In the genomic region with DNA sequence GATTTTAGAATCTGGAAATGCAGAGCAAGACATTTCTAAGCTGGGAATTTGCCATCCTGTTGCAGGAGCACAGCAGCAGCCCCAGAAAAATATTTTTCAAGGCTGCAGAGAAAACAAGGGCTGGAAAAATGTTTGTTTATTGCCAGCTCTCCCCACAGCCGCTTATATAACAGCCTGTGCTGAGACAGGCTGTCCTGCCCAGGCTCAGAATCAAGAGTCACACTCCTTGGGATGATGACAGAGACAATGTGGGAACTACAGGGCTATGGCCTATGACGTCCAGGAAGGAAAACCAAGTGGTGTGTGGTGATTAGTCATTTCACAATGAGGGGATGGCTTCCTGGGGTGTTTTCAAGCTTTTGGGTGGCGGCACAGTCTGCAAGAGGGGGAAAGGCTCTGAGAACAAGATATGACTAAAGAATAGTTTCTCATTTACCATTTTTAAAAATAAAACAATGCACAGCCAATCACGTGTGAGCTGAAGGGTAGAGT, we compare ENCODE assay signal across 9 cellular contexts.
A peak's percentile ranks its signal among the peaks of the same experiment; 100 is the strongest.
DNase-seq lines count a peak whose midpoint lies in the region; ATAC-seq and TF ChIP-seq lines count a peak whose summit lies in the region.
"Had no signal": no experiment of that assay in that cellular context is flagged by ENCODE, and none has a peak within 500 bp of the region (broad histone marks: within the 10 kb centered on the region; RNA-seq: fewer than 3 reads in every experiment).

No MANE protein-coding gene starts in this region.

- peak overlapping the region; percentile 49 for H3K27ac Mint-ChIP-seq in T-helper 1 cell treated with Interleukin-12 subunit alpha and Interleukin-12 subunit beta and Interleukin-4 antibody, amounts not matched to agents 30 μg/mL and 1 μg/mL, for 36 hours

- peak; percentile 94 for TF ChIP-seq EP300 in ovary (IDR thresholded peaks at IDR 0.05)

- DNase-seq in GM13976 (ENCODE audit: low spot score) (peak; percentile 34), fibroblast of peridontal ligament (ENCODE audit: extremely low read depth) (peak; percentile 94), ovary (peak; percentile 58 to 85 (median 62)), HUDEP-2 (lab: John Stamatoyannopoulos, UW; ENCODE audit: unreplicated experiment in 76 of 76) (no peak), NCI-H524 treated with DMSO at 0.1 percent for 48 hours (lab: John Stamatoyannopoulos, UW) (no peak), NCI-H1417 treated with DMSO at 0.1 percent for 48 hours (lab: John Stamatoyannopoulos, UW) (no peak)

- H3K9me3 ChIP-seq in ovary: no peaks in the 10 kb centered on the region

- no peaks in the 10 kb centered on the region for H3K36me3 Mint-ChIP-seq in T-helper 1 cell treated with Interleukin-12 subunit alpha and Interleukin-12 subunit beta and Interleukin-4 antibody, amounts not matched to agents 30 μg/mL and 1 μg/mL, for 36 hours (ENCODE audit: low read depth)

- intact Hi-C loops in ovary (cut with DNase I): loop anchor here in 1 of 4 donors (10.0 kb wide), 1 partner anchor 93 kb away; no protein-coding TSS in a partner anchor

- H3K27me3 Mint-ChIP-seq in T-helper 1 cell treated with Interleukin-12 subunit alpha and Interleukin-12 subunit beta and Interleukin-4 antibody, amounts not matched to agents 30 μg/mL and 1 μg/mL, for 36 hours (ENCODE audit: low read depth): peaks cover 22% of the 10 kb centered on the region

- peaks cover 12% of the 10 kb centered on the region for H3K4me1 Mint-ChIP-seq in T-helper 1 cell treated with Interleukin-12 subunit alpha and Interleukin-12 subunit beta and Interleukin-4 antibody, amounts not matched to agents 30 μg/mL and 1 μg/mL, for 36 hours (ENCODE audit: low read depth)

- H3K36me3 ChIP-seq in ovary: no peaks in the 10 kb centered on the region

- no peaks in the 10 kb centered on the region for H3K9me3 Mint-ChIP-seq in T-helper 1 cell treated with Interleukin-12 subunit alpha and Interleukin-12 subunit beta and Interleukin-4 antibody, amounts not matched to agents 30 μg/mL and 1 μg/mL, for 36 hours

- H3K4me1 ChIP-seq in ovary (ENCODE audit: insufficient read depth): peaks cover 14% of the 10 kb centered on the region

- H3K4me3 Mint-ChIP-seq in T-helper 1 cell treated with Interleukin-12 subunit alpha and Interleukin-12 subunit beta and Interleukin-4 antibody, amounts not matched to agents 30 μg/mL and 1 μg/mL, for 36 hours: peak overlapping the region; percentile 58

- H3K27me3 ChIP-seq in ovary: no peaks in the 10 kb centered on the region

- peak overlapping the region; percentile 56 to 80 for H3K27ac ChIP-seq in ovary

- 4 to 9% (median 7%) methylated on average over 4 of the region's 4 CpGs for WGBS in ovary, 3 donors

- no peak overlapping the region for H3K4me3 ChIP-seq in ovary

- no peak for TF ChIP-seq POLR2A in ovary (IDR thresholded peaks at IDR 0.05)

- no peak for TF ChIP-seq CTCF in GM13976 (IDR thresholded peaks at IDR 0.05; ENCODE audit: borderline replicate concordance, control extremely low read depth, extremely low read depth, insufficient read depth, missing control alignments)
- no peak for TF ChIP-seq CTCF in ovary (IDR thresholded peaks at IDR 0.05)

- ATAC-seq in HG02610 (IDR thresholded peaks at IDR 0.05; ENCODE audit: unreplicated experiment): peak; percentile 72
- ATAC-seq: Panc1 had no signal

- in situ Hi-C loops in GM13976 (cut with MboI; ENCODE audit: low sequenced_read_pairs, unreplicated experiment): no loop called here

Comparison
In these comparisons a context has a peak if more than half of its experiments do, and no peak if none do; other contexts are left out.
1. DNase-seq: peak in GM13976 (single experiment), fibroblast of peridontal ligament (single experiment) and ovary (5 of 5); none in HUDEP-2 (0 of 76), NCI-H524 treated with DMSO at 0.1 percent for 48 hours (single experiment) and NCI-H1417 treated with DMSO at 0.1 percent for 48 hours (single experiment).